29 cellular contexts compared by ENCODE assay signal in genomic region chr20:15185322-15185721, GRCh38.
"Had no signal": no experiment of that assay in that cellular context is flagged by ENCODE, and none has a peak within 500 bp of the region (broad histone marks: within the 10 kb centered on the region; RNA-seq: fewer than 3 reads in every experiment).

No MANE protein-coding gene starts in this region.

- H3K4me1 Mint-ChIP-seq: naive thymus-derived CD4-positive, alpha-beta T cell; stimulated activated effector memory CD8-positive, alpha-beta T cell treated with anti-CD3 and anti-CD28 coated beads, Interleukin-12 subunit alpha, Interleukin-12 subunit beta, amount 100 ng/mL, for 72 hours had no signal

- FAIRE-seq: pancreas, small intestine, urothelium cell line had no signal

- H3K4me3 ChIP-seq: hepatocyte, left ventricle myocardium inferior, lung, mucosa of descending colon, pancreas, prostate gland, sigmoid colon, spleen, suprapubic skin, thoracic aorta, tibial artery, upper lobe of right lung had no signal

- H3K27me3 ChIP-seq: hepatocyte, pancreas, sigmoid colon, spleen, suprapubic skin, tibial artery, upper lobe of right lung had no signal

- ATAC-seq: mucosa of descending colon; naive thymus-derived CD4-positive, alpha-beta T cell; pancreas; right cardiac atrium; stimulated activated effector memory CD8-positive, alpha-beta T cell treated with anti-CD3 and anti-CD28 coated beads, Interleukin-12 subunit alpha, Interleukin-12 subunit beta, amount 100 ng/mL, for 72 hours; upper lobe of right lung had no signal

- H3K79me2 ChIP-seq: hepatocyte had no signal

- H3K4me1 ChIP-seq: left ventricle myocardium inferior, pancreas, prostate gland, sigmoid colon, spleen, suprapubic skin, upper lobe of right lung had no signal

- H3K36me3 ChIP-seq: left ventricle myocardium inferior, pancreas, prostate gland, sigmoid colon, spleen, suprapubic skin, thoracic aorta, tibial artery, upper lobe of right lung had no signal

- H3K4me2 ChIP-seq: hepatocyte had no signal

- H3K9me3 ChIP-seq: left ventricle myocardium inferior, mucosa of descending colon, pancreas, prostate gland, sigmoid colon, spleen, suprapubic skin, thoracic aorta, tibial artery, upper lobe of right lung had no signal

- H3K36me3 Mint-ChIP-seq: naive thymus-derived CD4-positive, alpha-beta T cell; stimulated activated effector memory CD8-positive, alpha-beta T cell treated with anti-CD3 and anti-CD28 coated beads, Interleukin-12 subunit alpha, Interleukin-12 subunit beta, amount 100 ng/mL, for 72 hours had no signal

- H3K27me3 Mint-ChIP-seq: naive thymus-derived CD4-positive, alpha-beta T cell; stimulated activated naive CD8-positive, alpha-beta T cell treated with anti-CD3 and anti-CD28 coated beads, Interleukin-15, Interleukin-2, amounts not matched to agents 100 ng/mL and 50 ng/mL, for 24 hours had no signal

- H3K27ac ChIP-seq: hepatocyte, left ventricle myocardium inferior, pancreas, prostate gland, sigmoid colon, spleen, suprapubic skin, thoracic aorta, tibial artery, upper lobe of right lung had no signal

- DNase-seq: islet precursor cell; left ventricle myocardium inferior; mesendoderm; midbrain; mucosa of descending colon; naive thymus-derived CD4-positive, alpha-beta T cell; nucleus accumbens; pancreas; posterior cingulate gyrus; retina; right cardiac atrium; sigmoid colon; small intestine; spleen; stimulated activated CD4-positive, alpha-beta T cell treated with anti-CD3 and anti-CD28 coated beads, Interleukin-4, amount 100 ng/mL, for 24 hours; stimulated activated naive CD4-positive, alpha-beta T cell; tibial artery; trophoblast cell; upper lobe of right lung had no signal

- H3K4me3 Mint-ChIP-seq: naive thymus-derived CD4-positive, alpha-beta T cell; nephron; neural crest cell; stimulated activated effector memory CD8-positive, alpha-beta T cell treated with anti-CD3 and anti-CD28 coated beads, Interleukin-12 subunit alpha, Interleukin-12 subunit beta, amount 100 ng/mL, for 72 hours; stimulated activated naive CD8-positive, alpha-beta T cell treated with anti-CD3 and anti-CD28 coated beads, Interleukin-15, Interleukin-2, amounts not matched to agents 100 ng/mL and 50 ng/mL, for 24 hours had no signal

- H3K9me3 Mint-ChIP-seq: nephron, neural crest cell had no signal

- H3K27ac Mint-ChIP-seq: naive thymus-derived CD4-positive, alpha-beta T cell; nephron; stimulated activated effector memory CD8-positive, alpha-beta T cell treated with anti-CD3 and anti-CD28 coated beads, Interleukin-12 subunit alpha, Interleukin-12 subunit beta, amount 100 ng/mL, for 72 hours; stimulated activated naive CD8-positive, alpha-beta T cell treated with anti-CD3 and anti-CD28 coated beads, Interleukin-15, Interleukin-2, amounts not matched to agents 100 ng/mL and 50 ng/mL, for 24 hours had no signal

- H2AFZ ChIP-seq: hepatocyte had no signal
